15 cellular contexts compared by ENCODE assay signal in the genomic region with DNA sequence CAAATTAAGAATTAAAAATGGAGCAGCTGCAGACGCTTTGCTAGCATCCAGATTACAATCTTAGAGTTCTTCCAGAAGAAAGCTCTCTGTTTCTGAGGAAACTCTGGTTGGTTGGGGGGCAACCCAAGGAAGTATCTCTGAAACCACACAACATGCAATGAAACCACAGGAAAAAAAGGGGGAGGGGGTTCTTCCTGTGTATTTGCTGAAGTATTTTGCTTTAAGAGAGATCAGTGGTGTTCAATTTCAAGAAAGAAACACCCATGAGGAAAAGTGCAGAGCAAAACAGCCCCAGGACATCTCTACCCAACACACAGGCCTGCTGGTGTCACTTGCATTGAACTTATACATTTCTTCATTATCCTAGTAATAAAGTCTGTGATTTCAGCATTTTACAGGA. TPM values are rescaled to one million over a fixed set of nuclear protein-coding genes. Genes with fewer than 3 reads are reported as not detected.
DNase-seq lines count a peak whose midpoint lies in the region; ATAC-seq and TF ChIP-seq lines count a peak whose summit lies in the region.
"Had no signal": no experiment of that assay in that cellular context is flagged by ENCODE, and none has a peak within 500 bp of the region (broad histone marks: within the 10 kb centered on the region; RNA-seq: fewer than 3 reads in every experiment).

No MANE protein-coding gene starts in this region.

- peaks cover 35% of the 10 kb centered on the region for H3K36me3 Mint-ChIP-seq in activated CD4-positive, alpha-beta T cell treated with anti-CD3 and anti-CD28 coated beads, Interleukin-2, amount 10 ng/mL, durations not matched to agents 7 days and 5 days (ENCODE audit: low read depth)
- H3K36me3 Mint-ChIP-seq in activated naive CD8-positive, alpha-beta T cell treated with anti-CD3 and anti-CD28 coated beads for 36 hours = peaks cover 7% of the 10 kb centered on the region
- H3K36me3 Mint-ChIP-seq in nephron progenitor cell (ENCODE audit: low read depth) = peaks cover 17% of the 10 kb centered on the region

- ATAC-seq in GM21786 (IDR thresholded peaks at IDR 0.05; ENCODE audit: unreplicated experiment) = no peak
- ATAC-seq: activated CD4-positive, CD25-positive, alpha-beta regulatory T cell treated with anti-CD3 and anti-CD28 coated beads, Interleukin-2, amount 50 U/mL, for 24 hours had no signal

- peak overlapping the region; percentile 63 for H3K4me3 Mint-ChIP-seq in activated CD4-positive, alpha-beta T cell treated with anti-CD3 and anti-CD28 coated beads, Interleukin-2, amount 10 ng/mL, durations not matched to agents 7 days and 5 days
- H3K4me3 Mint-ChIP-seq in activated naive CD8-positive, alpha-beta T cell treated with anti-CD3 and anti-CD28 coated beads for 36 hours = no peak overlapping the region
- H3K4me3 Mint-ChIP-seq in nephron progenitor cell = peak overlapping the region; percentile 52

- peaks cover 17% of the 10 kb centered on the region for H3K9me3 Mint-ChIP-seq in activated CD4-positive, alpha-beta T cell treated with anti-CD3 and anti-CD28 coated beads, Interleukin-2, amount 10 ng/mL, durations not matched to agents 7 days and 5 days
- peaks cover 11% of the 10 kb centered on the region for H3K9me3 Mint-ChIP-seq in activated naive CD8-positive, alpha-beta T cell treated with anti-CD3 and anti-CD28 coated beads for 36 hours
- H3K9me3 Mint-ChIP-seq in nephron progenitor cell = peaks cover 21% of the 10 kb centered on the region

- CTCF ChIA-PET in activated CD4-positive, alpha-beta T cell treated with anti-CD3 and anti-CD28 coated beads, Interleukin-2, amount 10 ng/mL, durations not matched to agents 7 days and 5 days (lab: Charles Lee) = no interaction called here

- TF ChIP-seq CTCF in nephron progenitor cell (IDR thresholded peaks at IDR 0.05) = no peak

- H3K4me1 Mint-ChIP-seq in activated CD4-positive, alpha-beta T cell treated with anti-CD3 and anti-CD28 coated beads, Interleukin-2, amount 10 ng/mL, durations not matched to agents 7 days and 5 days = peaks cover 55% of the 10 kb centered on the region
- H3K4me1 Mint-ChIP-seq in activated naive CD8-positive, alpha-beta T cell treated with anti-CD3 and anti-CD28 coated beads for 36 hours = peaks cover 32% of the 10 kb centered on the region
- peaks cover 40% of the 10 kb centered on the region for H3K4me1 Mint-ChIP-seq in nephron progenitor cell

- H3K27ac Mint-ChIP-seq in activated CD4-positive, alpha-beta T cell treated with anti-CD3 and anti-CD28 coated beads, Interleukin-2, amount 10 ng/mL, durations not matched to agents 7 days and 5 days = peak overlapping the region; percentile 81
- peak overlapping the region; percentile 5 for H3K27ac Mint-ChIP-seq in activated naive CD8-positive, alpha-beta T cell treated with anti-CD3 and anti-CD28 coated beads for 36 hours
- H3K27ac Mint-ChIP-seq in nephron progenitor cell = peak overlapping the region; percentile 97

- POLR2A ChIA-PET in activated CD4-positive, alpha-beta T cell treated with anti-CD3 and anti-CD28 coated beads, Interleukin-2, amount 10 ng/mL, durations not matched to agents 7 days and 5 days (lab: Charles Lee) = interaction anchor here (0.5 kb wide), 1 partner anchor 106 kb away, joined by 3 read pairs; no protein-coding TSS in a partner anchor

- peaks cover 2% of the 10 kb centered on the region for H3K27me3 Mint-ChIP-seq in activated CD4-positive, alpha-beta T cell treated with anti-CD3 and anti-CD28 coated beads, Interleukin-2, amount 10 ng/mL, durations not matched to agents 7 days and 5 days
- no peaks in the 10 kb centered on the region for H3K27me3 Mint-ChIP-seq in activated naive CD8-positive, alpha-beta T cell treated with anti-CD3 and anti-CD28 coated beads for 36 hours
- H3K27me3 Mint-ChIP-seq in nephron progenitor cell (ENCODE audit: low read depth, poor library complexity) = peaks cover 1% of the 10 kb centered on the region

- peak; percentile 67 for DNase-seq in activated CD4-positive, alpha-beta T cell treated with anti-CD3 and anti-CD28 coated beads, Interleukin-2, amount 10 ng/mL, durations not matched to agents 7 days and 5 days
- no peak for DNase-seq in activated CD4-positive, alpha-beta T cell treated with anti-CD3 and anti-CD28 coated beads for 1 hour
- DNase-seq in Kasumi-1 (lab: John Stamatoyannopoulos, UW) (peak; percentile 11 to 41), nephron progenitor cell (no peak), DMS79 treated with DMSO at 0.1 percent for 48 hours (lab: John Stamatoyannopoulos, UW) (no peak), NCI-H526 treated with DMSO at 0.1 percent for 48 hours (lab: John Stamatoyannopoulos, UW) (no peak)
- DNase-seq in activated naive CD8-positive, alpha-beta T cell treated with anti-CD3 and anti-CD28 coated beads for 36 hours = no peak
- DNase-seq: activated effector memory CD4-positive, alpha-beta T cell treated with Interleukin-2 at 50 U/mL for 16 hours; Caco-2; GDM1; NCI-H1930; NCI-H69; Peyer's patch had no signal

RNA-seq across cellular contexts. Expression of a gene that starts 19.7 kb away (rescaled TPM):
- total RNA-seq in activated CD4-positive, alpha-beta T cell treated with anti-CD3 and anti-CD28 coated beads, Interleukin-2, amount 10 ng/mL, durations not matched to agents 7 days and 5 days = 10 to 100 TPM; 55.7 to 59.1 TPM
- 10 to 100 TPM; 28.2 to 29.3 TPM for total RNA-seq in activated naive CD8-positive, alpha-beta T cell treated with anti-CD3 and anti-CD28 coated beads for 36 hours

Comparison
In these comparisons a context has a peak if more than half of its experiments do, and no peak if none do; other contexts are left out.
1. DNase-seq: peak in activated CD4-positive, alpha-beta T cell treated with anti-CD3 and anti-CD28 coated beads, Interleukin-2, amount 10 ng/mL, durations not matched to agents 7 days and 5 days (single experiment) and Kasumi-1 (2 of 2); none in activated CD4-positive, alpha-beta T cell treated with anti-CD3 and anti-CD28 coated beads for 1 hour (single experiment), activated naive CD8-positive, alpha-beta T cell treated with anti-CD3 and anti-CD28 coated beads for 36 hours (single experiment), nephron progenitor cell (single experiment), DMS79 treated with DMSO at 0.1 percent for 48 hours (single experiment) and NCI-H526 treated with DMSO at 0.1 percent for 48 hours (single experiment).
2. H3K27ac Mint-ChIP-seq: peak in every context shown above with its lines; median percentile 97 in nephron progenitor cell; 81 in activated CD4-positive, alpha-beta T cell treated with anti-CD3 and anti-CD28 coated beads, Interleukin-2, amount 10 ng/mL, durations not matched to agents 7 days and 5 days; 5 in activated naive CD8-positive, alpha-beta T cell treated with anti-CD3 and anti-CD28 coated beads for 36 hours.